ENCODE assay signal across 35 cellular contexts in the genomic region with DNA sequence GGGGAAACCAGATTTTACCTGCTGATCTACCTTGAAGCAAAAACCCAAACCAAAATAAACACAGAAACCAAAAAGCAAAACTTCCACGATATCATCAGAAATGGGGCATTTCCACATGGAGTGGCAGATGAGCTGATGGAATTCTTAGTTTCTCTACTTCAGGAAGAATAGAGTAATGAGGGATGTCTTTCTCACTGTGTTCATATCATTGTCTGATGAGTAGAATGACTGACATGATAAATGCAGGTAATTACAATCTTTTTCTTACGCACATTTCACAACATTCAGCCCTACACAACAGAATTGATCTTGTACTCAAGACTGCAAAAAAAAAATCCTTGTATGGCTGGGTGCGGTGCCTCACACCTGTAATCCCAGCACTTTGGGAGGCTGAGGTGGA.
"Had no signal": no experiment of that assay in that cellular context is flagged by ENCODE, and none has a peak within 500 bp of the region (broad histone marks: within the 10 kb centered on the region; RNA-seq: fewer than 3 reads in every experiment).

No MANE protein-coding gene starts in this region.

- H3K27me3 Mint-ChIP-seq: activated CD8-positive, alpha-beta T cell treated with anti-CD3 and anti-CD28 coated beads for 36 hours; activated naive CD8-positive, alpha-beta T cell treated with anti-CD3 and anti-CD28 coated beads for 36 hours; activated T-helper 17 cell treated with anti-CD3 and anti-CD28 coated beads, Interleukin-2, amount 50 U/mL, for 72 hours had no signal

- H3K4me1 Mint-ChIP-seq: activated B cell treated with CpG ODN at 0.5 μM for 24 hours; activated CD4-positive, alpha-beta T cell treated with anti-CD3 and anti-CD28 coated beads, Interleukin-2, amount 10 ng/mL, durations not matched to agents 24 days and 14 days; activated naive CD8-positive, alpha-beta T cell treated with anti-CD3 and anti-CD28 coated beads for 36 hours; activated T-helper 17 cell treated with anti-CD3 and anti-CD28 coated beads, Interleukin-2, amount 50 U/mL, for 72 hours had no signal

- H3K9me3 Mint-ChIP-seq: activated B cell treated with CpG ODN at 0.5 μM for 24 hours; activated CD4-positive, alpha-beta memory T cell treated with anti-CD3 and anti-CD28 coated beads for 36 hours; activated CD8-positive, alpha-beta T cell treated with anti-CD3 and anti-CD28 coated beads for 36 hours; activated naive CD4-positive, alpha-beta T cell treated with anti-CD3 and anti-CD28 coated beads for 36 hours; activated naive CD4-positive, alpha-beta T cell treated with anti-CD3 and anti-CD28 coated beads, Interleukin-2, amount 50 U/mL, for 72 hours; activated naive CD8-positive, alpha-beta T cell treated with anti-CD3 and anti-CD28 coated beads for 36 hours; activated T-cell treated with anti-CD3 and anti-CD28 coated beads, Interleukin-2, amount 50 U/mL, for 4 hours; activated T-cell treated with anti-CD3 and anti-CD28 coated beads, Interleukin-2, amount 50 U/mL, for 72 hours; activated T-helper 1 cell treated with anti-CD3 and anti-CD28 coated beads, Interleukin-12 subunit alpha, Interleukin-12 subunit beta, Interleukin-2, Interleukin-4 antibody, amounts not matched to agents 30 ng/mL and 10 ng/mL and 1 ng/mL, durations not matched to agents 14 hours and 24 hours and 36 hours; activated T-helper 17 cell treated with anti-CD3 and anti-CD28 coated beads, Interleukin-2, amount 50 U/mL, for 72 hours; T-helper 1 cell treated with Interleukin-12 subunit alpha and Interleukin-12 subunit beta and Interleukin-4 antibody, amounts not matched to agents 30 μg/mL and 1 μg/mL, for 36 hours; T-helper 2 cell treated with Interferon-gamma antibody and Interleukin-4, amounts not matched to agents 5 μg/mL and 100 μg/mL, for 36 hours had no signal

- H3K36me3 ChIP-seq: adrenal gland, brain microvascular endothelial cell, breast epithelium had no signal

- H3K4me3 ChIP-seq: adrenal gland, body of pancreas, breast epithelium had no signal

- H3K4me1 ChIP-seq: adrenal gland, body of pancreas, breast epithelium had no signal

- H3K27me3 ChIP-seq: adrenal gland, body of pancreas, brain microvascular endothelial cell, breast epithelium had no signal

- DNase-seq: activated B cell treated with CpG ODN at 0.5 μM for 24 hours; activated CD4-positive, alpha-beta memory T cell treated with anti-CD3 and anti-CD28 coated beads for 36 hours; activated CD4-positive, alpha-beta T cell treated with anti-CD3 and anti-CD28 coated beads for 4 hours; activated CD4-positive, alpha-beta T cell treated with anti-CD3 and anti-CD28 coated beads, Interleukin-2, amount 10 ng/mL, durations not matched to agents 24 days and 14 days; activated CD4-positive, alpha-beta T cell treated with anti-CD3 and anti-CD28 coated beads, Interleukin-2, amount 50 U/mL, for 1 hour; activated CD4-positive, alpha-beta T cell treated with anti-CD3 and anti-CD28 coated beads, Interleukin-2, amount 50 U/mL, for 4 hours; activated CD4-positive, CD25-positive, alpha-beta regulatory T cell treated with anti-CD3 and anti-CD28 coated beads, Interleukin-2, amount 50 U/mL, for 72 hours; activated CD8-positive, alpha-beta memory T cell treated with anti-CD3 and anti-CD28 coated beads, Interleukin-2, amount 50 U/mL, for 4 hours; activated CD8-positive, alpha-beta T cell treated with anti-CD3 and anti-CD28 coated beads for 36 hours; activated effector memory CD4-positive, alpha-beta T cell treated with anti-CD3 and anti-CD28 coated beads, Interleukin-2, amount 50 U/mL, for 16 hours; activated gamma-delta T cell treated with Interleukin-2 at 50 U/mL for 16 hours; activated naive CD4-positive, alpha-beta T cell; activated naive CD4-positive, alpha-beta T cell treated with anti-CD3 and anti-CD28 coated beads for 36 hours; activated naive CD4-positive, alpha-beta T cell treated with anti-CD3 and anti-CD28 coated beads, Interleukin-2, amount 50 U/mL, for 16 hours; activated naive CD8-positive, alpha-beta T cell treated with anti-CD3 and anti-CD28 coated beads for 36 hours; activated T-cell treated with anti-CD3 and anti-CD28 coated beads for 4 hours; activated T-cell treated with anti-CD3 and anti-CD28 coated beads, Interleukin-2, amount 50 U/mL, for 1 hour; activated T-cell treated with anti-CD3 and anti-CD28 coated beads, Interleukin-2, amount 50 U/mL, for 4 hours; activated T-cell treated with anti-CD3 and anti-CD28 coated beads, Interleukin-2, amount 50 U/mL, for 72 hours; adrenal gland; amniotic stem cell; aorta; body of pancreas; brain microvascular endothelial cell; central memory CD4-positive, alpha-beta T cell; T-helper 1 cell; T-helper 2 cell; T-helper 9 cell had no signal

- H3K27ac ChIP-seq: adrenal gland, body of pancreas, brain microvascular endothelial cell, breast epithelium, VCaP had no signal

- H3K4me3 Mint-ChIP-seq: activated B cell treated with CpG ODN at 0.5 μM for 24 hours; activated CD4-positive, alpha-beta memory T cell treated with anti-CD3 and anti-CD28 coated beads for 36 hours; activated CD4-positive, alpha-beta T cell treated with anti-CD3 and anti-CD28 coated beads, Interleukin-2, amount 10 ng/mL, durations not matched to agents 24 days and 14 days; activated CD8-positive, alpha-beta T cell treated with anti-CD3 and anti-CD28 coated beads for 36 hours; activated naive CD4-positive, alpha-beta T cell treated with anti-CD3 and anti-CD28 coated beads for 36 hours; activated naive CD8-positive, alpha-beta T cell treated with anti-CD3 and anti-CD28 coated beads for 36 hours; activated T-cell treated with anti-CD3 and anti-CD28 coated beads, Interleukin-2, amount 50 U/mL, for 4 hours; activated T-cell treated with anti-CD3 and anti-CD28 coated beads, Interleukin-2, amount 50 U/mL, for 72 hours; activated T-helper 1 cell treated with anti-CD3 and anti-CD28 coated beads, Interleukin-12 subunit alpha, Interleukin-12 subunit beta, Interleukin-2, Interleukin-4 antibody, amounts not matched to agents 30 ng/mL and 10 ng/mL and 1 ng/mL, durations not matched to agents 14 hours and 24 hours and 36 hours; activated T-helper 17 cell treated with anti-CD3 and anti-CD28 coated beads, Interleukin-2, amount 50 U/mL, for 72 hours; T-helper 1 cell treated with Interleukin-12 subunit alpha and Interleukin-12 subunit beta and Interleukin-4 antibody, amounts not matched to agents 30 μg/mL and 1 μg/mL, for 36 hours; T-helper 2 cell treated with Interferon-gamma antibody and Interleukin-4, amounts not matched to agents 5 μg/mL and 100 μg/mL, for 36 hours had no signal

- ATAC-seq: activated CD8-positive, alpha-beta T cell treated with anti-CD3 and anti-CD28 coated beads for 36 hours; activated naive CD4-positive, alpha-beta T cell treated with anti-CD3 and anti-CD28 coated beads, Interleukin-2, amount 50 U/mL, for 72 hours; activated T-cell treated with anti-CD3 and anti-CD28 coated beads, Interleukin-2, amount 50 U/mL, for 4 hours; activated T-cell treated with anti-CD3 and anti-CD28 coated beads, Interleukin-2, amount 50 U/mL, for 72 hours; activated T-helper 17 cell treated with anti-CD3 and anti-CD28 coated beads, Interleukin-2, amount 50 U/mL, for 72 hours; body of pancreas had no signal

- H3K27ac Mint-ChIP-seq: activated B cell treated with CpG ODN at 0.5 μM for 24 hours; activated CD4-positive, alpha-beta memory T cell treated with anti-CD3 and anti-CD28 coated beads for 36 hours; activated CD4-positive, alpha-beta T cell treated with anti-CD3 and anti-CD28 coated beads, Interleukin-2, amount 10 ng/mL, durations not matched to agents 24 days and 14 days; activated CD8-positive, alpha-beta T cell treated with anti-CD3 and anti-CD28 coated beads for 36 hours; activated naive CD4-positive, alpha-beta T cell treated with anti-CD3 and anti-CD28 coated beads for 36 hours; activated naive CD4-positive, alpha-beta T cell treated with anti-CD3 and anti-CD28 coated beads, Interleukin-2, amount 50 U/mL, for 72 hours; activated naive CD8-positive, alpha-beta T cell treated with anti-CD3 and anti-CD28 coated beads for 36 hours; activated T-cell treated with anti-CD3 and anti-CD28 coated beads, Interleukin-2, amount 50 U/mL, for 72 hours; activated T-helper 1 cell treated with anti-CD3 and anti-CD28 coated beads, Interleukin-12 subunit alpha, Interleukin-12 subunit beta, Interleukin-2, Interleukin-4 antibody, amounts not matched to agents 30 ng/mL and 10 ng/mL and 1 ng/mL, durations not matched to agents 14 hours and 24 hours and 36 hours; activated T-helper 17 cell treated with anti-CD3 and anti-CD28 coated beads, Interleukin-2, amount 50 U/mL, for 72 hours; T-helper 1 cell treated with Interleukin-12 subunit alpha and Interleukin-12 subunit beta and Interleukin-4 antibody, amounts not matched to agents 30 μg/mL and 1 μg/mL, for 36 hours; T-helper 2 cell treated with Interferon-gamma antibody and Interleukin-4, amounts not matched to agents 5 μg/mL and 100 μg/mL, for 36 hours had no signal

- H3K9me3 ChIP-seq: adrenal gland, body of pancreas, breast epithelium had no signal
